In the genomic region with DNA sequence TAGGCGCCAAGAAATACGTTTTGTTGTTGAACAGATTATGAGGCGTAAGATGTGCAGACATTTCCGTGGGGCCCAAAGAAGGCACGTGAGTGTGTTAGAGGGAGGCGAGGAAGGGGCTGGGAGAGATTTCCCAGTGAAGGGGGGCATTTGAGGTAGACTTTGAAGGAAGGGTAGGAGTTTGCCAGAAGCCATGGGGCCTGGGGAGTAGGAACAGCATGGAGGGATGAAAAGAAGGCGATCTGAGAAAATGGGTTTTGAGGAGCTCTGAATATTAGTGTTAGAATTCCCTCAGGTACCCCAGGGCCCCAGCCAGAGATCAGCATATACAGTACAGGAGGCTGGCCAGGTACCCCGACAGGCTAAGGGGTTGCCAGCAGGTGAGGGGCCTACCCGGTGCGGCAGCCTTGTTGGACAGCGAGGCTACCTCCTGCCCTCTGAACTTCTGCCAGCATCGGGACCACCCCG, we compare ENCODE assay signal across 8 cellular contexts. TPM values are rescaled to one million over a fixed set of nuclear protein-coding genes. Genes with fewer than 3 reads are reported as not detected.
DNase-seq lines count a peak whose midpoint lies in the region; ATAC-seq, FAIRE-seq and TF ChIP-seq lines count a peak whose summit lies in the region.

No MANE protein-coding gene starts in this region.

- H3K36me3 Mint-ChIP-seq in activated T-cell treated with anti-CD3 and anti-CD28 coated beads, Interleukin-2, amount 50 U/mL, for 72 hours (ENCODE audit: insufficient read depth in 2 of 2), result peaks cover 12 to 21% of the 10 kb centered on the region in 2 donors
- peaks cover 22% of the 10 kb centered on the region for H3K36me3 Mint-ChIP-seq in activated naive CD8-positive, alpha-beta T cell treated with anti-CD3 and anti-CD28 coated beads, Interleukin-2, amount 10 ng/mL, durations not matched to agents 7 days and 5 days

- H3K27me3 ChIP-seq in left lung (no peaks in the 10 kb centered on the region), thyroid gland (no peaks in the 10 kb centered on the region)

- peaks cover 42% of the 10 kb centered on the region for H3K4me1 Mint-ChIP-seq in activated T-cell treated with anti-CD3 and anti-CD28 coated beads, Interleukin-2, amount 50 U/mL, for 72 hours (ENCODE audit: low read depth)
- H3K4me1 Mint-ChIP-seq in activated naive CD8-positive, alpha-beta T cell treated with anti-CD3 and anti-CD28 coated beads, Interleukin-2, amount 10 ng/mL, durations not matched to agents 7 days and 5 days, result peaks cover 34% of the 10 kb centered on the region

- 39 to 43% methylated on average over 10 of the region's 13 CpGs for WGBS in thyroid gland, 2 donors

- peak overlapping the region; percentile 88 for H3K27ac Mint-ChIP-seq in activated T-cell treated with anti-CD3 and anti-CD28 coated beads, Interleukin-2, amount 50 U/mL, for 72 hours
- peak overlapping the region; percentile 98 for H3K27ac Mint-ChIP-seq in activated naive CD8-positive, alpha-beta T cell treated with anti-CD3 and anti-CD28 coated beads, Interleukin-2, amount 10 ng/mL, durations not matched to agents 7 days and 5 days

- DNase-seq in activated T-cell treated with anti-CD3 and anti-CD28 coated beads, Interleukin-2, amount 50 U/mL, for 72 hours, result no peak
- DNase-seq in activated T-cell treated with anti-CD3 and anti-CD28 coated beads, Interleukin-2, amount 50 U/mL, for 1 hour, result no peak
- DNase-seq in activated naive CD8-positive, alpha-beta T cell treated with anti-CD3 and anti-CD28 coated beads, Interleukin-2, amount 10 ng/mL, durations not matched to agents 7 days and 5 days, result no peak
- DNase-seq in left lung, result no peak
- no peak for DNase-seq in thyroid gland
- no peak for DNase-seq in RCC 7860 (ENCODE audit: low spot score)
- no peak for DNase-seq in activated CD8-positive, alpha-beta memory T cell treated with anti-CD3 and anti-CD28 coated beads for 24 hours

- no peaks in the 10 kb centered on the region for H3K9me3 ChIP-seq in left lung
- no peaks in the 10 kb centered on the region for H3K9me3 ChIP-seq in thyroid gland

- no peak for FAIRE-seq in RCC 7860 (lab: Jason Lieb, UNC)

- intact Hi-C loops in left lung (cut with DNase I), result no loop called here
- intact Hi-C loops in thyroid gland (cut with DNase I), result loop anchor here (2.0 to 10.0 kb wide), 2 partner anchors 17 to 327 kb away; no protein-coding TSS in a partner anchor

- H3K4me1 ChIP-seq in left lung (peaks cover 20 to 38% of the 10 kb centered on the region in 2 donors), thyroid gland (peaks cover 22 to 32% of the 10 kb centered on the region in 2 donors)

- peak in 1 of 2 donors; percentile 32 for TF ChIP-seq POLR2A in thyroid gland (IDR thresholded peaks at IDR 0.05)

- no peak for ATAC-seq in activated T-cell treated with anti-CD3 and anti-CD28 coated beads, Interleukin-2, amount 50 U/mL, for 72 hours (replicated peaks in 1 of 2)
- no peak for ATAC-seq in activated naive CD8-positive, alpha-beta T cell treated with anti-CD3 and anti-CD28 coated beads, Interleukin-2, amount 10 ng/mL, durations not matched to agents 7 days and 5 days (ENCODE audit: low read depth)
- no peak for ATAC-seq in left lung
- ATAC-seq in GM21529 (IDR thresholded peaks at IDR 0.05; ENCODE audit: unreplicated experiment), result no peak

- peak overlapping the region; percentile 86 to 92 for H3K4me3 Mint-ChIP-seq in activated T-cell treated with anti-CD3 and anti-CD28 coated beads, Interleukin-2, amount 50 U/mL, for 72 hours
- peak overlapping the region; percentile 100 for H3K4me3 Mint-ChIP-seq in activated naive CD8-positive, alpha-beta T cell treated with anti-CD3 and anti-CD28 coated beads, Interleukin-2, amount 10 ng/mL, durations not matched to agents 7 days and 5 days

- H3K4me3 ChIP-seq in left lung (peak overlapping the region; percentile 97 to 99), thyroid gland (replicated peaks in 1 of 3) (peak overlapping the region in 1 of 3 donors; percentile 83)

- peak overlapping the region; percentile 65 to 82 for H3K27ac ChIP-seq in left lung
- H3K27ac ChIP-seq in thyroid gland, result peak overlapping the region; percentile 82 to 94 (median 89)

- H3K27me3 Mint-ChIP-seq in activated T-cell treated with anti-CD3 and anti-CD28 coated beads, Interleukin-2, amount 50 U/mL, for 72 hours (ENCODE audit: low read depth), result no peaks in the 10 kb centered on the region
- H3K27me3 Mint-ChIP-seq in activated naive CD8-positive, alpha-beta T cell treated with anti-CD3 and anti-CD28 coated beads, Interleukin-2, amount 10 ng/mL, durations not matched to agents 7 days and 5 days, result peaks cover 4% of the 10 kb centered on the region

- TF ChIP-seq CTCF in left lung (IDR thresholded peaks at IDR 0.05) (no peak), thyroid gland (IDR thresholded peaks at IDR 0.05) (no peak)

- no peaks in the 10 kb centered on the region for H3K9me3 Mint-ChIP-seq in activated T-cell treated with anti-CD3 and anti-CD28 coated beads, Interleukin-2, amount 50 U/mL, for 72 hours
- no peaks in the 10 kb centered on the region for H3K9me3 Mint-ChIP-seq in activated naive CD8-positive, alpha-beta T cell treated with anti-CD3 and anti-CD28 coated beads, Interleukin-2, amount 10 ng/mL, durations not matched to agents 7 days and 5 days

- H3K36me3 ChIP-seq in left lung (peaks cover 4 to 28% of the 10 kb centered on the region in 2 donors), thyroid gland (peaks cover 19 to 24% of the 10 kb centered on the region in 2 donors)

- POLR2A ChIA-PET in activated naive CD8-positive, alpha-beta T cell treated with anti-CD3 and anti-CD28 coated beads, Interleukin-2, amount 10 ng/mL, durations not matched to agents 7 days and 5 days (lab: Charles Lee), result interaction anchor here (0.6 to 4.3 kb wide), 11 partner anchors 9 to 542 kb away, joined by 3 to 59 read pairs (median 5); a partner anchor contains a TSS

RNA-seq across cellular contexts. Expression of a gene that starts 0.4 kb away (rescaled TPM):
- total RNA-seq in activated T-cell treated with anti-CD3 and anti-CD28 coated beads, Interleukin-2, amount 50 U/mL, for 72 hours, result 10 to 100 TPM; 49.5 to 58.3 TPM
- total RNA-seq in activated naive CD8-positive, alpha-beta T cell treated with anti-CD3 and anti-CD28 coated beads, Interleukin-2, amount 10 ng/mL, durations not matched to agents 7 days and 5 days, result 10 to 100 TPM; 33.9 to 40.0 TPM
- total RNA-seq in left lung (10 to 100 TPM; 16.1 to 27.2 TPM), thyroid gland (10 to 100 TPM; 21.4 to 30.5 (median 26.7) TPM)

RNA-seq across cellular contexts. Expression of a gene that starts 18.7 kb away (rescaled TPM):
- 100 to 1,000 TPM; 779 to 836 TPM for total RNA-seq in activated T-cell treated with anti-CD3 and anti-CD28 coated beads, Interleukin-2, amount 50 U/mL, for 72 hours
- 100 to 1,000 TPM; 413 to 424 TPM for total RNA-seq in activated naive CD8-positive, alpha-beta T cell treated with anti-CD3 and anti-CD28 coated beads, Interleukin-2, amount 10 ng/mL, durations not matched to agents 7 days and 5 days
- total RNA-seq in left lung (100 to 1,000 TPM; 204 to 308 TPM), thyroid gland (100 to 1,000 TPM; 173 to 273 (median 210) TPM)

RNA-seq across cellular contexts. Expression of a gene that starts 30.9 kb away (rescaled TPM):
- total RNA-seq in activated T-cell treated with anti-CD3 and anti-CD28 coated beads, Interleukin-2, amount 50 U/mL, for 72 hours, result 10 to 100 TPM; 78.3 to 82.0 TPM
- 10 to 100 TPM; 66.5 to 71.4 TPM for total RNA-seq in activated naive CD8-positive, alpha-beta T cell treated with anti-CD3 and anti-CD28 coated beads, Interleukin-2, amount 10 ng/mL, durations not matched to agents 7 days and 5 days
- 10 to 100 TPM; 63.5 to 88.4 TPM for total RNA-seq in left lung
- 100 to 1,000 TPM; 120 to 243 (median 171) TPM for total RNA-seq in thyroid gland

RNA-seq across cellular contexts. Expression of a gene that starts 44.9 kb away (rescaled TPM):
- 1 to 10 TPM; 1.2 to 2.6 TPM for total RNA-seq in activated T-cell treated with anti-CD3 and anti-CD28 coated beads, Interleukin-2, amount 50 U/mL, for 72 hours
- 1 to 10 TPM; 7.0 to 7.2 TPM for total RNA-seq in activated naive CD8-positive, alpha-beta T cell treated with anti-CD3 and anti-CD28 coated beads, Interleukin-2, amount 10 ng/mL, durations not matched to agents 7 days and 5 days
- total RNA-seq in left lung, result 1 to 10 TPM; 6.7 to 8.8 TPM
- total RNA-seq in thyroid gland, result 1 to 10 TPM in 2 of 4 donors, under 1 TPM in 2; 0.45 to 1.6 (median 0.90) TPM
